Comparison of ENCODE assay signal across 1 cellular context in genomic region chr9:119026120-119026519, GRCh38.
TF ChIP-seq lines count a peak whose summit lies in the region.

No MANE protein-coding gene starts in this region.

TF ChIP-seq in GM23338, 12 proteins besides CTCF, POLR2A, EP300 and RAD21 (continued from another document):
- TF ChIP-seq ZNF462 (CRISPR knock-in tag; IDR thresholded peaks at IDR 0.05) (no peak), STAT1 (IDR thresholded peaks at IDR 0.05; ENCODE audit: unreplicated experiment) (no peak), REST (IDR thresholded peaks at IDR 0.05; ENCODE audit: unreplicated experiment) (no peak), EZH2phosphoT487 (IDR thresholded peaks at IDR 0.05; ENCODE audit: unreplicated experiment) (no peak), ETS1 (IDR thresholded peaks at IDR 0.05) (no peak), POLR2AphosphoS5 (IDR thresholded peaks at IDR 0.05; ENCODE audit: low read depth) (no peak), EZH2 (IDR thresholded peaks at IDR 0.05; ENCODE audit: low read depth, unreplicated experiment) (no peak), NANOG (IDR thresholded peaks at IDR 0.05; ENCODE audit: borderline replicate concordance) (no peak), JUNB (IDR thresholded peaks at IDR 0.05; ENCODE audit: unreplicated experiment) (no peak), ZNF114 (CRISPR knock-in tag; IDR thresholded peaks at IDR 0.05) (no peak)
